3 cellular contexts compared by ENCODE assay signal in genomic region chr13:65143920-65144319, GRCh38.
"Had no signal": no experiment of that assay in that cellular context is flagged by ENCODE, and none has a peak within 500 bp of the region (broad histone marks: within the 10 kb centered on the region; RNA-seq: fewer than 3 reads in every experiment).

No MANE protein-coding gene starts in this region.

- ATAC-seq: GM12878 had no signal

- DNase-seq: GDM1, GF-D8 had no signal
